Comparison of ENCODE assay signal across 12 cellular contexts in the genomic region with DNA sequence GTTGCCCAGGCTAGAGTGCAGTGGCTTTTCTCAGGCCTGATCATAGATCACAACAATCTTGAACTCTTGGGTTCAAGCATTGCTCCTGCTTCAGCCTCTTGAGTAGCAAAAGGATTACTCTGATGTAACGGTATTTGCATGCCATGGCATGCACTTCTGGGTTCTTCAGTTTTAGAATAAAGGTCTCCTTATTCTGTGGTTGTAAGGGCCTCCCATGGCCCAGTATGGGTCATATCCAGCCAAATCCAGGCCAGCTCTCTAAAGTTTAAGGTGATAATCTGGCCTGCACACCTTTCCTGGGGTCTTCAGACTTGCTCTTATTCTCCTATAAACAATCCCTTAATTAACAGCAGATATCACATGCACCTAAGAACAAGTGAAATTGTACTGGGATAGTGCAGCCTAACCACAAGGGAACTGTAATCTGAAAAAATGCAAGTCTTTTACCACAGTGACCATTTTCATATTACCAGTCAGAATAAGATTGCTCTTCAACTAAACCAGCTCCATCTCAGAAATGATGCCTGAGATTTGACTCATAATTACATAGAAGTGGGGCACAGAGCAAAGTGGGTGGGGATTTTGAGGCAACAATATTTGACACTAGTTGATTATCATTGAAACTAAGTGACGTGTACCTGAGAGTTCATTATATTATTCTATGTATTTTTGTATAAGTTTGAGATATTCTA. TPM values are rescaled to one million over a fixed set of nuclear protein-coding genes. Genes with fewer than 3 reads are reported as not detected.
A peak's percentile ranks its signal among the peaks of the same experiment; 100 is the strongest.
DNase-seq lines count a peak whose midpoint lies in the region; ATAC-seq and TF ChIP-seq lines count a peak whose summit lies in the region.
"Had no signal": no experiment of that assay in that cellular context is flagged by ENCODE, and none has a peak within 500 bp of the region (broad histone marks: within the 10 kb centered on the region; RNA-seq: fewer than 3 reads in every experiment).

No MANE protein-coding gene starts in this region.

- no TSS peak for BruUV-seq in A673 (replicated peaks; lab: Mats Ljungman, UMichigan)

- H3K36me3 Mint-ChIP-seq in T-helper 2 cell treated with Interferon-gamma antibody and Interleukin-4, amounts not matched to agents 5 μg/mL and 100 μg/mL, for 36 hours (ENCODE audit: low read depth) = peaks cover 2% of the 10 kb centered on the region
- H3K36me3 Mint-ChIP-seq in nephron progenitor cell (ENCODE audit: low read depth) = peaks cover 10% of the 10 kb centered on the region

- POLR2A ChIA-PET in A673 (lab: Charles Lee; ENCODE audit: low non-redundant PET) = no interaction called here

- H3K27me3 Mint-ChIP-seq in T-helper 2 cell treated with Interferon-gamma antibody and Interleukin-4, amounts not matched to agents 5 μg/mL and 100 μg/mL, for 36 hours (ENCODE audit: low read depth) = peaks cover 3% of the 10 kb centered on the region
- peaks cover 12% of the 10 kb centered on the region for H3K27me3 Mint-ChIP-seq in nephron progenitor cell (ENCODE audit: low read depth, poor library complexity)

- H3K4me3 Mint-ChIP-seq in T-helper 2 cell treated with Interferon-gamma antibody and Interleukin-4, amounts not matched to agents 5 μg/mL and 100 μg/mL, for 36 hours = no peak overlapping the region
- H3K4me3 Mint-ChIP-seq in nephron progenitor cell = no peak overlapping the region

- H3K4me3 ChIP-seq in A673 (ENCODE audit: low read depth, low read length, poor library complexity, severe bottlenecking) = no peak overlapping the region
- H3K4me3 ChIP-seq: coronary artery, lung had no signal

- no peak overlapping the region for H3K27ac Mint-ChIP-seq in T-helper 2 cell treated with Interferon-gamma antibody and Interleukin-4, amounts not matched to agents 5 μg/mL and 100 μg/mL, for 36 hours
- H3K27ac Mint-ChIP-seq in nephron progenitor cell = no peak overlapping the region

- H3K36me3 ChIP-seq in A673 (ENCODE audit: insufficient read depth, low read length, poor library complexity, severe bottlenecking) = no peaks in the 10 kb centered on the region

- H3K27me3 ChIP-seq in A673 (replicated peaks; ENCODE audit: insufficient read depth, low read depth, low read length, poor library complexity) = no peaks in the 10 kb centered on the region

- H3K4me1 ChIP-seq in A673 (ENCODE audit: insufficient read depth, low read length, poor library complexity, severe bottlenecking) = no peaks in the 10 kb centered on the region

- DNase-seq in T-helper 2 cell treated with Interferon-gamma antibody and Interleukin-4, amounts not matched to agents 5 μg/mL and 100 μg/mL, for 36 hours (ENCODE audit: low spot score) = peak; percentile 48
- DNase-seq in NCI-H2029 treated with DMSO at 0.1 percent for 48 hours (lab: John Stamatoyannopoulos, UW) (no peak), A673 (ENCODE audit: low spot score) (no peak), cardiac septum (ENCODE audit: low spot score) (no peak), nephron progenitor cell (no peak)
- DNase-seq: posterior cingulate gyrus; stimulated activated CD4-positive, alpha-beta T cell treated with anti-CD3 and anti-CD28 coated beads, Interleukin-4, amount 100 ng/mL, for 24 hours had no signal

- H3K27ac ChIP-seq in A673 (ENCODE audit: low read depth, low read length, poor library complexity, severe bottlenecking) = no peak overlapping the region
- H3K27ac ChIP-seq: coronary artery had no signal

- peak; percentile 88 for ATAC-seq in GM18499 (IDR thresholded peaks at IDR 0.05; ENCODE audit: insufficient read depth, unreplicated experiment)
- peak; percentile 53 for ATAC-seq in GM19397 (IDR thresholded peaks at IDR 0.05; ENCODE audit: unreplicated experiment)
- peak; percentile 96 for ATAC-seq in HG02938 (IDR thresholded peaks at IDR 0.05; ENCODE audit: unreplicated experiment)

- CTCF ChIA-PET in A673 (lab: Charles Lee) = no interaction called here

- intact Hi-C loops in A673 (cut with micrococcal nuclease; ENCODE audit: unreplicated experiment) (no loop called here), cardiac septum (cut with DNase I) (no loop called here)

- TF ChIP-seq CTCF in A673 (conservative IDR thresholded peaks at IDR 0.05; ENCODE audit: low read depth, low read length) (no peak), nephron progenitor cell (IDR thresholded peaks at IDR 0.05) (no peak)

- H3K9me3 ChIP-seq in A673 (ENCODE audit: low read depth, low read length, poor library complexity, severe bottlenecking) = no peaks in the 10 kb centered on the region

- peaks cover 8% of the 10 kb centered on the region for H3K4me1 Mint-ChIP-seq in T-helper 2 cell treated with Interferon-gamma antibody and Interleukin-4, amounts not matched to agents 5 μg/mL and 100 μg/mL, for 36 hours (ENCODE audit: low read depth)
- H3K4me1 Mint-ChIP-seq in nephron progenitor cell = no peaks in the 10 kb centered on the region

- H3K9me3 Mint-ChIP-seq in T-helper 2 cell treated with Interferon-gamma antibody and Interleukin-4, amounts not matched to agents 5 μg/mL and 100 μg/mL, for 36 hours = peaks cover 15% of the 10 kb centered on the region
- peaks cover 11% of the 10 kb centered on the region for H3K9me3 Mint-ChIP-seq in nephron progenitor cell

RNA-seq across cellular contexts. Expression of a gene that starts 25.4 kb away (rescaled TPM):
- total RNA-seq in A673 (2021) (51.6 and 51.9 TPM in 2 replicates), cardiac septum (19.5 TPM)
